8 cellular contexts compared by ENCODE assay signal in the genomic region with DNA sequence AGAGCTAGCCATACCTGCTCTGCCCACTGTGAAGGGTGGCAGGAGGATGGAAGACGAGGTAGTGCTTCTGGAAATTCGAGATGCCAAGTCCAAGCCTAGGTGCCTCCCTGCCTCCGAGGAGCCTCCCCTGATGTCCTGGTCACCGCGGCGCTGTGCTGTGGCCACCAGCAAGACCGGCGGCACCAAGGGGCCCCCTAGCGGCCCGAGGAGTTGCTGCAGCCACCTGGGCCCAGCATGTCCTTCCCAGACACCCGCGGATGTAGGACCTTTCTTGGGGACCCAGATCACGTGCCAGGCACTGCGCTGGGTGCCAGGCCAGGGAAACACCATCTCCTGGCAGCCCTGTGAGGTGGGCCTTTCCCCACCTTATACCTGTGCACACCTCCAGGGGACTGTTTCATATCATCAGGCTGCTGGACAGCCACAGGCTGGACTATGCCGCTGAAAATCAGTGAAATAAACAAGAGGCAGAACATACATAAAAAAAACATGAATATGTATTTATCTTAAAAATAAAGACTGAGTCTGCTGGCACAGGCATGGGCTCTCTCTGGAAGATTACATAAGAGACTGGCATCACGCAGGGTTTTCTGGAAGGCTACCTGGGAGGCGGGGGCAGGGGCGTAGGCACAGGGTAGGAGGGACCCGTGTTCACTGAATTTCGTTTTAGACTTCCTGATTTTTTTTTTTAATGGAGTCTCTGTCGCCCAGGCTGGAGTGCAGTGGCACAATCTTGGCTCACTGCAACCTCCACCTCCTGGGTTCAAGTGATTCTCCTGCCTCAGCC. TPM values are rescaled to one million over a fixed set of nuclear protein-coding genes. Genes with fewer than 3 reads are reported as not detected.
DNase-seq lines count a peak whose midpoint lies in the region; ATAC-seq, FAIRE-seq and TF ChIP-seq lines count a peak whose summit lies in the region.

No MANE protein-coding gene starts in this region.

- no peak overlapping the region for H3K27ac ChIP-seq in osteoblast (ENCODE audit: low read depth, low read length)
- H3K27ac ChIP-seq in transverse colon: no peak overlapping the region

- H3K4me2 ChIP-seq in osteoblast (ENCODE audit: insufficient read depth, low read length): peak overlapping the region; percentile 65

- TF ChIP-seq EP300 in transverse colon (IDR thresholded peaks at IDR 0.05; ENCODE audit: low read depth): no peak

- H3K27me3 ChIP-seq in BJ (ENCODE audit: control insufficient read depth, insufficient read depth, low read length): no peaks in the 10 kb centered on the region; the same call in 1 of the 2 replicates
- no peaks in the 10 kb centered on the region for H3K27me3 ChIP-seq in osteoblast (ENCODE audit: insufficient read depth, low read length)
- H3K27me3 ChIP-seq in transverse colon: no peaks in the 10 kb centered on the region

- DNase-seq in BJ (ENCODE audit: low read depth) (no peak), LoVo (ENCODE audit: low spot score) (peak; percentile 82), SHP77 treated with DMSO at 0.1 percent for 48 hours (lab: John Stamatoyannopoulos, UW) (peak; percentile 32), frontal cortex (ENCODE audit: low spot score in 2 of 2) (peak; percentile 71 to 90), osteoblast (ENCODE audit: insufficient read length, low spot score, missing footprints) (peak; percentile 97), transverse colon (peak; percentile 81)
- peak; percentile 86 for DNase-seq in activated effector memory CD4-positive, alpha-beta T cell treated with anti-CD3 and anti-CD28 coated beads, Interleukin-2, amount 50 U/mL, for 16 hours

- TF ChIP-seq CTCF in BJ (IDR thresholded peaks at IDR 0.05; ENCODE audit: insufficient read depth, low read depth, low read length) (peak; percentile 99), osteoblast (IDR thresholded peaks at IDR 0.05; ENCODE audit: extremely low read depth, low read depth, low read length) (peak; percentile 92), transverse colon (IDR thresholded peaks at IDR 0.05) (peak; percentile 97 to 98 (median 97))

- CTCF ChIA-PET in BJ (lab: Yijun Ruan, JAX): interaction anchor here (0.7 to 3.5 kb wide), 19 partner anchors 9 to 240 kb away, joined by 3 to 49 read pairs (median 4); a partner anchor contains a TSS

- ATAC-seq in GM19452 (IDR thresholded peaks at IDR 0.05; ENCODE audit: unreplicated experiment): peak; percentile 82

- 20 to 41% methylated on average over 9 to 21 of the region's 21 CpGs for WGBS in transverse colon (ENCODE audit: low coverage in 1 of 2), 2 donors

- no peaks in the 10 kb centered on the region for H3K9me3 ChIP-seq in osteoblast (ENCODE audit: low read depth, low read length)
- no peaks in the 10 kb centered on the region for H3K9me3 ChIP-seq in transverse colon

- H3K36me3 ChIP-seq in BJ (ENCODE audit: control insufficient read depth, insufficient read depth, low read length) (no peaks in the 10 kb centered on the region), osteoblast (ENCODE audit: insufficient read depth, low read length) (no peaks in the 10 kb centered on the region), transverse colon (no peaks in the 10 kb centered on the region)

- H3K4me3 ChIP-seq in BJ (ENCODE audit: low read depth, low read length): no peak overlapping the region
- H3K4me3 ChIP-seq in osteoblast (ENCODE audit: insufficient read depth, low read length): no peak overlapping the region
- no peak overlapping the region for H3K4me3 ChIP-seq in transverse colon

- peak overlapping the region; percentile 59 for H2AFZ ChIP-seq in osteoblast (ENCODE audit: low read length)

- H3K4me1 ChIP-seq in osteoblast (ENCODE audit: insufficient read depth, low read length): peaks cover 4% of the 10 kb centered on the region
- H3K4me1 ChIP-seq in transverse colon: peaks cover 0 to 5% (median 3%) of the 10 kb centered on the region in 4 donors

- FAIRE-seq in frontal cortex (lab: Jason Lieb, UNC): no peak

- H3K79me2 ChIP-seq in osteoblast (ENCODE audit: insufficient read depth, low read length): no peaks in the 10 kb centered on the region

- POLR2A ChIA-PET in BJ (lab: Charles Lee): no interaction called here

- no peaks in the 10 kb centered on the region for H4K20me1 ChIP-seq in osteoblast (ENCODE audit: insufficient read depth, low read length)

- TF ChIP-seq POLR2A in transverse colon (IDR thresholded peaks at IDR 0.05): no peak

- intact Hi-C loops in transverse colon (cut with DNase I; ENCODE audit: low total_unique reads): loop anchor here (2.0 kb wide), 1 partner anchor 110 kb away; no protein-coding TSS in a partner anchor

- in situ Hi-C loops in transverse colon (cut with MboI; ENCODE audit: low pct_ligation_motif_present in 1 of 4, low pct_unique_long_range_greater_than_20kb in 1 of 4, low sequenced_read_pairs in 3 of 4): loop anchor here in 1 of 4 donors (5.0 kb wide), 1 partner anchor 102 kb away; no protein-coding TSS in a partner anchor

RNA-seq across cellular contexts. Expression of a gene that starts 15.9 kb away (rescaled TPM):
- polyA plus RNA-seq in BJ (2011; rRNA removed): 1.7 and 2.5 TPM in 2 replicates
- 1.7 TPM in 2 replicates for polyA minus RNA-seq in BJ (2011; rRNA and poly(A)+ RNA removed)
- 5.3 TPM for total RNA-seq in frontal cortex
- 11.2 and 12.3 TPM in 2 replicates for total RNA-seq in osteoblast
- 10 to 100 TPM in 1 of 4 donors, under 1 TPM in 3; 0.40 to 31.0 (median 0.87) TPM for total RNA-seq in transverse colon

RNA-seq across cellular contexts. Expression of a gene that starts 25.0 kb away (rescaled TPM):
- 8.6 and 11.8 TPM in 2 replicates for polyA plus RNA-seq in BJ (2011; rRNA removed)
- polyA minus RNA-seq in BJ (2011; rRNA and poly(A)+ RNA removed): 10.8 and 13.2 TPM in 2 replicates
- total RNA-seq in frontal cortex: 9.8 TPM
- total RNA-seq in osteoblast: 3.2 and 3.6 TPM in 2 replicates
- 10 to 100 TPM; 19.3 to 55.4 (median 45.7) TPM for total RNA-seq in transverse colon

RNA-seq across cellular contexts. Expression of a gene that starts 55.1 kb away (rescaled TPM):
- 0.06 and 0.09 TPM in 2 replicates for polyA plus RNA-seq in BJ (2011; rRNA removed)
- polyA minus RNA-seq in BJ (2011; rRNA and poly(A)+ RNA removed): 0.31 TPM in 1 of 2 replicates, not detected in the other
- 4.5 TPM for total RNA-seq in frontal cortex
- total RNA-seq in osteoblast: 0.36 and 0.59 TPM in 2 replicates
- under 1 TPM; 0.27 to 0.75 (median 0.52) TPM for total RNA-seq in transverse colon
